ENCODE assay signal across 1 cellular context in genomic region chr20:45934046-45934586, GRCh38.
TF ChIP-seq lines count a peak whose summit lies in the region.

No MANE protein-coding gene starts in this region.

TF ChIP-seq in HepG2, 621 proteins besides CTCF, POLR2A, EP300 and RAD21 (continued from another document):
- TF ChIP-seq ZBTB46 (CRISPR knock-in tag; IDR thresholded peaks at IDR 0.05; ENCODE audit: borderline replicate concordance) (peak; percentile 99; the same call in 1 of the 2 replicates), JUNB (CRISPR knock-in tag; IDR thresholded peaks at IDR 0.05; ENCODE audit: borderline replicate concordance) (peak; percentile 64; the same call in 1 of the 2 replicates), MED8 (CRISPR knock-in tag; IDR thresholded peaks at IDR 0.05; ENCODE audit: insufficient replicate concordance) (no peak), ZNF33A (CRISPR knock-in tag; IDR thresholded peaks at IDR 0.05; ENCODE audit: borderline replicate concordance) (peak; percentile 98), IRX3 (CRISPR knock-in tag; IDR thresholded peaks at IDR 0.05; ENCODE audit: borderline replicate concordance, low read depth) (peak; percentile 11; the same call in 1 of the 2 replicates), ZNF484 (CRISPR knock-in tag; IDR thresholded peaks at IDR 0.05; ENCODE audit: borderline replicate concordance, low read depth) (0 out of 2 replicates have a peak, but pooled peaks have one; percentile 93), ZSCAN22 (CRISPR knock-in tag; IDR thresholded peaks at IDR 0.05) (no peak), ZMYM3 (CRISPR knock-in tag; IDR thresholded peaks at IDR 0.05) (peak; percentile 91), RARG (CRISPR knock-in tag; IDR thresholded peaks at IDR 0.05; ENCODE audit: low read depth) (no peak; the same call in 1 of the 2 replicates), GZF1 (CRISPR knock-in tag; IDR thresholded peaks at IDR 0.05) (0 out of 2 replicates have a peak, but pooled peaks have one; percentile 56), MYPOP (CRISPR knock-in tag; IDR thresholded peaks at IDR 0.05) (peak; percentile 65; the same call in 1 of the 2 replicates), ZSCAN20 (CRISPR knock-in tag; IDR thresholded peaks at IDR 0.05; ENCODE audit: borderline replicate concordance) (0 out of 2 replicates have a peak, but pooled peaks have one; percentile 42), GFI1 (CRISPR knock-in tag; IDR thresholded peaks at IDR 0.05; ENCODE audit: borderline replicate concordance) (peak; percentile 64; the same call in 1 of the 2 replicates), PCBP1 (IDR thresholded peaks at IDR 0.05; ENCODE audit: borderline replicate concordance, low read depth, low read length) (no peak), ZNF770 (CRISPR knock-in tag; IDR thresholded peaks at IDR 0.05) (peak; percentile 21; the same call in 1 of the 2 replicates), AHR (CRISPR knock-in tag; IDR thresholded peaks at IDR 0.05) (no peak), ZFP62 (CRISPR knock-in tag; IDR thresholded peaks at IDR 0.05) (0 out of 2 replicates have a peak, but pooled peaks have one; percentile 58), ZNF275 (CRISPR knock-in tag; IDR thresholded peaks at IDR 0.05; ENCODE audit: borderline replicate concordance) (peak; percentile 3), ZNF589 (CRISPR knock-in tag; conservative IDR thresholded peaks at IDR 0.05) (peak; percentile 10; the same call in 1 of the 2 replicates), ZNF766 (CRISPR knock-in tag; IDR thresholded peaks at IDR 0.05; ENCODE audit: borderline replicate concordance) (no peak; the same call in 1 of the 2 replicates), TEF (CRISPR knock-in tag; IDR thresholded peaks at IDR 0.05) (no peak)
TF ChIP-seq in HepG2: peak in this region for 152.
